ENCODE assay signal across 18 cellular contexts in genomic region chr10:51696251-51696650, GRCh38. TPM values are rescaled to one million over a fixed set of nuclear protein-coding genes. Genes with fewer than 3 reads are reported as not detected.
DNase-seq lines count a peak whose midpoint lies in the region.
"Had no signal": no experiment of that assay in that cellular context is flagged by ENCODE, and none has a peak within 500 bp of the region (broad histone marks: within the 10 kb centered on the region; RNA-seq: fewer than 3 reads in every experiment).

No MANE protein-coding gene starts in this region.

- no peak overlapping the region for H3K23ac ChIP-seq in mesenchymal stem cell (ENCODE audit: low read length in 2 of 2)

- H3K4ac ChIP-seq in mesenchymal stem cell (ENCODE audit: low read depth in 1 of 2, low read length in 2 of 2): no peak overlapping the region

- no peak overlapping the region for H3K27ac ChIP-seq in ACC112 (ENCODE audit: low read depth, low read length)
- H3K27ac ChIP-seq in CD4-positive, alpha-beta memory T cell (ENCODE audit: low read depth, low read length): no peak overlapping the region
- no peak overlapping the region for H3K27ac ChIP-seq in mesenchymal stem cell (ENCODE audit: low read length, poor library complexity, severe bottlenecking)
- H3K27ac ChIP-seq: brain microvascular endothelial cell, PC-9, thyroid gland, VCaP had no signal

- H2BK120ac ChIP-seq in mesenchymal stem cell (ENCODE audit: low read depth, low read length): no peak overlapping the region

- H2BK5ac ChIP-seq in mesenchymal stem cell (ENCODE audit: low read depth, low read length, poor library complexity, severe bottlenecking): no peak overlapping the region

- H3K18ac ChIP-seq in mesenchymal stem cell (ENCODE audit: low read depth in 1 of 2, low read length in 2 of 2): no peak overlapping the region

- peak overlapping the region in 5 of 8 donors; percentile 32 to 72 (median 43) for H3K4me3 Mint-ChIP-seq in CD4-positive, alpha-beta memory T cell
- peak overlapping the region; percentile 98 for H3K4me3 Mint-ChIP-seq in activated naive CD8-positive, alpha-beta T cell

- no peak overlapping the region for H3K14ac ChIP-seq in mesenchymal stem cell (ENCODE audit: low read length in 2 of 2)

- CTCF ChIA-PET in CD4-positive, alpha-beta memory T cell (lab: Charles Lee; ENCODE audit: partially characterized antibody): no interaction called here

- H2AK5ac ChIP-seq in mesenchymal stem cell (ENCODE audit: low read length, severe bottlenecking): no peak overlapping the region

- POLR2A ChIA-PET in CD4-positive, alpha-beta memory T cell (lab: Charles Lee; ENCODE audit: partially characterized antibody): no interaction called here

- DNase-seq in CD4-positive, alpha-beta memory T cell: no peak
- DNase-seq in mesenchymal stem cell (no peak), middle frontal gyrus (ENCODE audit: extremely low spot score, low spot score) (no peak), NCI-H510A treated with DMSO at 0.1 percent for 48 hours (lab: John Stamatoyannopoulos, UW) (no peak), HT-29 (ENCODE audit: low spot score) (no peak), amygdala (lab: John Stamatoyannopoulos, UW) (no peak)
- DNase-seq: brain microvascular endothelial cell; effector memory CD8-positive, alpha-beta T cell; KG1; NCI-H1694; NCI-H510A; PC-9; posterior cingulate gyrus; SK-N-SH; thyroid gland had no signal

- peak overlapping the region; percentile 36 to 99 (median 72) for H3K27ac Mint-ChIP-seq in CD4-positive, alpha-beta memory T cell
- H3K27ac Mint-ChIP-seq in activated naive CD8-positive, alpha-beta T cell: no peak overlapping the region

- peaks cover 40 to 65% (median 50%) of the 10 kb centered on the region in 4 donors for H3K4me1 Mint-ChIP-seq in CD4-positive, alpha-beta memory T cell
- peaks cover 55% of the 10 kb centered on the region for H3K4me1 Mint-ChIP-seq in activated naive CD8-positive, alpha-beta T cell (ENCODE audit: low read depth)

- H3K4me3 ChIP-seq in ACC112 (ENCODE audit: low read depth, low read length) (0 out of 2 replicates have a peak overlapping the region, but pooled peaks have one; percentile 30), mesenchymal stem cell (ENCODE audit: insufficient read depth in 1 of 2, low read depth in 1 of 2, low read length in 2 of 2) (peak overlapping the region in 1 of 2 experiments; percentile 99)
- H3K4me3 ChIP-seq in CD4-positive, alpha-beta memory T cell (ENCODE audit: low read length in 2 of 2): no peak overlapping the region
- H3K4me3 ChIP-seq: PC-9, thyroid gland had no signal

- H3K9me3 ChIP-seq in CD4-positive, alpha-beta memory T cell (ENCODE audit: control insufficient read depth in 1 of 2, low read length in 2 of 2): no peaks in the 10 kb centered on the region
- H3K9me3 ChIP-seq in mesenchymal stem cell (ENCODE audit: control insufficient read depth, low read length): no peaks in the 10 kb centered on the region
- H3K9me3 ChIP-seq: SK-N-SH, thyroid gland had no signal

- H4K91ac ChIP-seq in mesenchymal stem cell (ENCODE audit: low read length): no peak overlapping the region

- intact Hi-C loops in CD4-positive, alpha-beta memory T cell (cut with micrococcal nuclease): no loop called here

- no peaks in the 10 kb centered on the region for H3K27me3 Mint-ChIP-seq in CD4-positive, alpha-beta memory T cell
- no peaks in the 10 kb centered on the region for H3K27me3 Mint-ChIP-seq in activated naive CD8-positive, alpha-beta T cell
- H3K27me3 Mint-ChIP-seq: effector memory CD8-positive, alpha-beta T cell had no signal

- peaks cover 0 to 6% (median 0%) of the 10 kb centered on the region in 8 donors for H3K9me3 Mint-ChIP-seq in CD4-positive, alpha-beta memory T cell
- no peaks in the 10 kb centered on the region for H3K9me3 Mint-ChIP-seq in activated naive CD8-positive, alpha-beta T cell (ENCODE audit: low read depth)
- H3K9me3 Mint-ChIP-seq: effector memory CD8-positive, alpha-beta T cell had no signal

- H2AFZ ChIP-seq in ACC112 (ENCODE audit: low read length, unreplicated experiment): no peak overlapping the region
- H2AFZ ChIP-seq in mesenchymal stem cell (ENCODE audit: low read depth, low read length): no peak overlapping the region
- H2AFZ ChIP-seq: PC-9 had no signal

- peak overlapping the region; percentile 92 for H3K9ac ChIP-seq in mesenchymal stem cell (ENCODE audit: low read length)
- H3K9ac ChIP-seq: SK-N-SH had no signal

- H3K36me3 Mint-ChIP-seq in CD4-positive, alpha-beta memory T cell: peaks cover 30 to 41% of the 10 kb centered on the region in 2 donors
- peaks cover 14% of the 10 kb centered on the region for H3K36me3 Mint-ChIP-seq in activated naive CD8-positive, alpha-beta T cell

- no peak overlapping the region for H2BK12ac ChIP-seq in mesenchymal stem cell (ENCODE audit: low read length in 2 of 2)

- H3K4me1 ChIP-seq in ACC112 (ENCODE audit: control insufficient read depth, insufficient read depth, low read length, unreplicated experiment) (peaks cover 44% of the 10 kb centered on the region), mesenchymal stem cell (ENCODE audit: control insufficient read depth, insufficient read depth, low read depth, low read length) (peaks cover 15% of the 10 kb centered on the region)
- H3K4me1 ChIP-seq in CD4-positive, alpha-beta memory T cell (ENCODE audit: insufficient read depth, low read length): peaks cover 53% of the 10 kb centered on the region

- H2BK15ac ChIP-seq in mesenchymal stem cell (ENCODE audit: low read depth, poor library complexity, severe bottlenecking): no peak overlapping the region

- H4K8ac ChIP-seq in mesenchymal stem cell (ENCODE audit: low read length): no peak overlapping the region

- H3K79me1 ChIP-seq in mesenchymal stem cell (replicated peaks; ENCODE audit: low read length, poor library complexity, severe bottlenecking): peaks cover 12% of the 10 kb centered on the region

- peaks cover 37% of the 10 kb centered on the region for H3K79me2 ChIP-seq in ACC112 (ENCODE audit: control insufficient read depth, insufficient read depth, low read length, unreplicated experiment)

- no peak overlapping the region for H3K4me2 ChIP-seq in mesenchymal stem cell (ENCODE audit: low read length, poor library complexity, severe bottlenecking)
- H3K4me2 ChIP-seq: PC-9, SK-N-SH had no signal

- H3K27me3 ChIP-seq in ACC112 (ENCODE audit: insufficient read depth, low read length) (no peaks in the 10 kb centered on the region), mesenchymal stem cell (ENCODE audit: control insufficient read depth in 1 of 2, insufficient read depth in 1 of 2, low read length in 2 of 2) (no peaks in the 10 kb centered on the region)
- no peaks in the 10 kb centered on the region for H3K27me3 ChIP-seq in CD4-positive, alpha-beta memory T cell (ENCODE audit: insufficient read depth, low read length)
- H3K27me3 ChIP-seq: brain microvascular endothelial cell, thyroid gland had no signal

- no peaks in the 10 kb centered on the region; the same call in none of the 2 replicates for H3K36me3 ChIP-seq in ACC112 (ENCODE audit: insufficient read depth, low read length)
- no peaks in the 10 kb centered on the region for H3K36me3 ChIP-seq in CD4-positive, alpha-beta memory T cell (ENCODE audit: insufficient read depth, low read length)
- H3K36me3 ChIP-seq in mesenchymal stem cell (ENCODE audit: control insufficient read depth in 1 of 2, insufficient read depth in 2 of 2, low read depth in 1 of 2, low read length in 2 of 2): peaks cover 4 to 24% of the 10 kb centered on the region in 2 experiments
- H3K36me3 ChIP-seq: brain microvascular endothelial cell, thyroid gland had no signal

- no CpG with 5 or more reads among the region's 1 CpG for WGBS in mesenchymal stem cell

RNA-seq across cellular contexts. Expression of gene CSTF2T, which starts 3.1 kb away (rescaled TPM):
- total RNA-seq in CD4-positive, alpha-beta memory T cell: 10 to 100 TPM; 39.0 to 39.8 TPM
- polyA plus RNA-seq in CD4-positive, alpha-beta memory T cell: 10 to 100 TPM; 11.6 to 15.4 TPM
- 7.5 TPM for polyA plus RNA-seq in mesenchymal stem cell (2013, experiment 1 of 2)
- 7.7 TPM for polyA plus RNA-seq in mesenchymal stem cell (2013, experiment 2 of 2)
- total RNA-seq in HT-29 (2014; rRNA removed; shearing (Covaris generic)): 12.8 and 16.0 TPM in 2 replicates
